ENCODE assay signal across 8 cellular contexts in the genomic region with DNA sequence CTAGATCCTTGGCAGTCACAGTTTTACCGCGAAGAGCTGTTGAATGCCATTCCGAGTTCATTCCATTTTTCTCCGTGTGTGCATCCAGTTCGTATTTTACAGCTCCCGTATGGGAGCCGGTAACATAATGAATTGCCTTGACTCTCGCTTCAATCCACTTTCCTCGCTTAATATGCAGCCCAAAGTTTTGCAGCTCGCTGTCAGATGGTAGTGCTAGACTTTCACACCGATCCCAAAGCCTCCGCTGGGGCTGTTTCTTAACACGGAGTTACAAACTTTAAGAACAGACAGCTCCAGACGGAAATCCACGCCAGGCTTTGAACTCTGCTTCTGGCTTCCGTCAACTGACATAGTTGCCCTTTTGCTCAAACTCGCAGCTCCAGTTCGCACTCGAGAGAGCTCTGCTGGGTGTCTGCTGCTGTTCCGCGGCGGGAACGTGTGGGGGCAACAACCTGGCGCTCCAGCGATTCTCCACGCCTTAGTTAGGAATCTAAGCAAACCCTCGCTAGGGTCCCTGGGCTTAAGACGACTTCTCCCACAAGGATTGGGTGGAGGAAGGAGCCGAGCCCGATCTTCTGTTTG. TPM values are rescaled to one million over a fixed set of nuclear protein-coding genes. Genes with fewer than 3 reads are reported as not detected.
A peak's percentile ranks its signal among the peaks of the same experiment; 100 is the strongest.
DNase-seq lines count a peak whose midpoint lies in the region; ATAC-seq lines count a peak whose summit lies in the region.

No MANE protein-coding gene starts in this region.

- DNase-seq in G401 (ENCODE audit: low spot score) = peak; percentile 91
- peak; percentile 99 for DNase-seq in NCI-H526 treated with DMSO at 0.1 percent for 48 hours (lab: John Stamatoyannopoulos, UW)
- DNase-seq in activated CD4-positive, alpha-beta T cell treated with anti-CD3 and anti-CD28 coated beads, Interleukin-2, amount 50 U/mL, for 24 hours (ENCODE audit: low read depth in 1 of 2, low spot score in 1 of 2) = peak; percentile 46 to 78
- peak; percentile 93 for DNase-seq in dermis blood vessel endothelial cell
- peak; percentile 87 for DNase-seq in left lobe of liver (ENCODE audit: low spot score)
- DNase-seq in stimulated activated CD4-positive, alpha-beta T cell treated with anti-CD3 and anti-CD28 coated beads, Interleukin-1b, Interleukin-23, amount 100 ng/mL, for 48 hours = peak; percentile 83

- ATAC-seq in HG03196 (IDR thresholded peaks at IDR 0.05; ENCODE audit: unreplicated experiment) = peak; percentile 26
- peak; percentile 51 for ATAC-seq in left lobe of liver
- no peak for ATAC-seq in HG03565 (IDR thresholded peaks at IDR 0.05; ENCODE audit: unreplicated experiment)

- in situ Hi-C loops in G401 (cut with HindIII; ENCODE audit: low sequenced_read_pairs) = no loop called here

RNA-seq across cellular contexts. Expression of gene ARID1A, which starts 3.5 kb away (rescaled TPM):
- 14.3 and 21.5 TPM in 2 replicates for total RNA-seq in G401 (2014; rRNA removed; shearing (Covaris generic))
- total RNA-seq in dermis blood vessel endothelial cell (14.5 and 28.3 TPM in 2 replicates), left lobe of liver (27.0 TPM)
